ENCODE assay signal across 26 cellular contexts in the genomic region with DNA sequence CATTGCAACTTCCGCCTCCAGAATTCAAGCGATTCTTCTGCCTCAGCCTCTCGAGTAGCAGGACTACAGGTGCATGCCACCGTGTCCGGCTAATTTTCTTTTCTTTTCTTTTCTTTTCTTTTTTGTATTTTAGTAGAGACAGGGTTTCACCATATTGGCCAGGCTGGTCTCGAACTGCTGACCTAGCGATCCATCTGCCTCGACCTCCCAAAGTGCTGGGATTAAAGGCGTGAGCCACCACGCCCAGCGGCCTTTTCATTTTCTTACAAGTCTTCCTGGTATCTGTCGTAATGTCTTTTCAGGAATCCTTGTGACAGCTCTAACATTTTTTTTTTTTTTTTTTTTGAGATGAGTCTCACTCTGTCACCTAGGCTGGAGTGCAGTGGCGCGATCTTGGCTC.
"Had no signal": no experiment of that assay in that cellular context is flagged by ENCODE, and none has a peak within 500 bp of the region (broad histone marks: within the 10 kb centered on the region; RNA-seq: fewer than 3 reads in every experiment).

No MANE protein-coding gene starts in this region.

- H3K79me2 ChIP-seq: hepatocyte had no signal

- H3K36me3 ChIP-seq: esophagus squamous epithelium, gastrocnemius medialis, left lung, lower lobe of right lung had no signal

- H3K4me1 ChIP-seq: gastrocnemius medialis, left lung, lower lobe of right lung had no signal

- H3K27me3 ChIP-seq: esophagus squamous epithelium, gastrocnemius medialis, hepatocyte, left lung had no signal

- H3K27ac ChIP-seq: coronary artery, dorsolateral prefrontal cortex, epithelial cell of prostate, esophagus squamous epithelium, gastrocnemius medialis, hepatocyte, left lung, lower lobe of right lung had no signal

- H3K9me3 ChIP-seq: esophagus squamous epithelium, gastrocnemius medialis, left lung, lower lobe of right lung, mucosa of descending colon had no signal

- H2AFZ ChIP-seq: hepatocyte had no signal

- H3K4me2 ChIP-seq: hepatocyte had no signal

- H3K4me3 ChIP-seq: coronary artery, dorsolateral prefrontal cortex, esophagus squamous epithelium, gastrocnemius medialis, hepatocyte, left lung, lower lobe of right lung, mucosa of descending colon had no signal

- DNase-seq: cerebellar nuclear complex; dermis blood vessel endothelial cell; dorsolateral prefrontal cortex; effector CD8-positive, alpha-beta T cell; effector memory CD8-positive, alpha-beta T cell; endodermal cell; erythroblast; esophagus squamous epithelium; foreskin fibroblast; foreskin melanocyte; gastrocnemius medialis; glutamatergic neuron; head of caudate nucleus; hypothalamus; immature natural killer cell; islet precursor cell; left cardiac atrium; left lung; left ventricle myocardium superior; lower lobe of right lung; mesenchymal stem cell; mucosa of descending colon had no signal

- FAIRE-seq: endometrium had no signal
